14 cellular contexts compared by ENCODE assay signal in the genomic region with DNA sequence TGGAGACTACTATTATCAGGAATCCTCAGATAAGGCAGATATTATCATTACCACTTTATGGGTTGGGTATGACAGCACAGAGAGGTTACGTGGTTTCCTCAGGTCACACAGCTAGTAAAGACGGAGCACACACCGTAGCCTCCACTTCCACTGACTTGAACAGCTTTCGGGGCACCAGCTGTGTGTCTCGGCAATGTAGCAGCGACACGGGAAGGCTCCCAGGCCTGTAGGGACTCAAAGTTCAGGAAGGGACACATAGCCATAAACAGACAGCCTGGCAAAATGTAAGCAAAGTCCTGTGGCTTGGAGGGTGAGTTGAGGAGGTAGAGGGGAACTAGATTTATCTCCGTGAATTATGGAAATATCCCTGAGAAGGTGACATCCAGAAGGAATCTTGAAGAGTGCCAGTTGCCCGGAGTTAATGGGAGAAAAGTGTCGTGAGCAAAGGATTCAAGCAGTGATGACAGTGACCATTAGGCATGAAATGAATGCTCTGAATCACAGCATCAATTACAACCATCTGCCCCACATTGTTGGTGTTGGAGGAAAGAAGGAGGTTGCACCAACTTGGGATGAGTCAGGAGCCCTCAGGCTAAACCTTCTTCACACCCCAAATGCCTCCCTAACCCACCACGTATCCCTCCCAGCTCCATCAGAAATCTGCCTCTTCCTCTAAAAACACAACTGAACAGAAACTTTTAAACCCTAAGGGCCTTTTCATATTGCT.
DNase-seq lines count a peak whose midpoint lies in the region; ATAC-seq and TF ChIP-seq lines count a peak whose summit lies in the region.
"Had no signal": no experiment of that assay in that cellular context is flagged by ENCODE, and none has a peak within 500 bp of the region (broad histone marks: within the 10 kb centered on the region; RNA-seq: fewer than 3 reads in every experiment).

No MANE protein-coding gene starts in this region.

- H4K8ac ChIP-seq in trophoblast cell (ENCODE audit: low read depth, low read length), result no peak overlapping the region

- no peak overlapping the region for H4K91ac ChIP-seq in trophoblast cell (ENCODE audit: low read depth, low read length)

- no peak overlapping the region for H3K23ac ChIP-seq in trophoblast cell (ENCODE audit: low read length)

- H3K14ac ChIP-seq in trophoblast cell (ENCODE audit: low read length), result no peak overlapping the region

- no peak overlapping the region for H3K4me2 ChIP-seq in trophoblast cell (ENCODE audit: low read length)
- H3K4me2 ChIP-seq: KMS-11 had no signal

- H2BK5ac ChIP-seq in trophoblast cell (ENCODE audit: low read depth, low read length, poor library complexity), result no peak overlapping the region

- H3K4me1 Mint-ChIP-seq in stimulated activated memory B cell treated with anti-CD40 and anti-IgM and Interleukin-4, amounts not matched to agents 10 μg/mL and 1 μg/mL and 100 μg/mL, for 72 hours, result no peaks in the 10 kb centered on the region
- H3K4me1 Mint-ChIP-seq: naive thymus-derived CD4-positive, alpha-beta T cell had no signal

- H3K27me3 ChIP-seq in trophoblast cell (ENCODE audit: insufficient read depth, low read length), result no peaks in the 10 kb centered on the region
- H3K27me3 ChIP-seq: cardiac muscle cell had no signal

- no peak overlapping the region for H2BK12ac ChIP-seq in trophoblast cell (ENCODE audit: low read length)

- no peak overlapping the region for H2AK5ac ChIP-seq in trophoblast cell (ENCODE audit: low read length)

- peaks cover 10% of the 10 kb centered on the region for H3K9me3 ChIP-seq in trophoblast cell (ENCODE audit: insufficient read depth, low read depth, low read length)

- no peak overlapping the region for H2BK120ac ChIP-seq in trophoblast cell (ENCODE audit: insufficient read depth, low read length, poor library complexity)

- DNase-seq in GM04504 (ENCODE audit: low read depth), result peak; percentile 97
- DNase-seq in NCI-H69 (lab: John Stamatoyannopoulos, UW), result peak; percentile 73
- DNase-seq in choroid plexus epithelial cell (ENCODE audit: low read depth), result peak; percentile 13
- DNase-seq in trophoblast cell, result peak; percentile 92 to 98
- DNase-seq in anterior cingulate cortex (lab: John Stamatoyannopoulos, UW), result no peak
- no peak for DNase-seq in KG1 (lab: John Stamatoyannopoulos, UW)
- DNase-seq: GF-D8; naive thymus-derived CD4-positive, alpha-beta T cell; NCI-H510A treated with DMSO at 0.1 percent for 48 hours; stimulated activated CD4-positive, alpha-beta T cell treated with anti-CD3 and anti-CD28 coated beads, Interleukin-2, amount 100 ng/mL, for 24 hours had no signal

- H3K27me3 Mint-ChIP-seq in stimulated activated memory B cell treated with anti-CD40 and anti-IgM and Interleukin-4, amounts not matched to agents 10 μg/mL and 1 μg/mL and 100 μg/mL, for 72 hours, result peaks cover 46% of the 10 kb centered on the region

- no peak overlapping the region for H3K18ac ChIP-seq in trophoblast cell (ENCODE audit: low read length)

- H3K4me1 ChIP-seq in trophoblast cell (ENCODE audit: control insufficient read depth in 1 of 2, insufficient read depth in 2 of 2, low read length in 2 of 2), result peaks cover 5 to 9% of the 10 kb centered on the region in 2 experiments

- H3K9ac ChIP-seq in trophoblast cell (ENCODE audit: low read length), result no peak overlapping the region
- H3K9ac ChIP-seq: KMS-11 had no signal

- no peak overlapping the region for H3K4ac ChIP-seq in trophoblast cell (ENCODE audit: low read depth, low read length)

- no peak overlapping the region for H3K4me3 ChIP-seq in choroid plexus epithelial cell (ENCODE audit: low read depth, low read length)
- H3K4me3 ChIP-seq in trophoblast cell (ENCODE audit: low read depth, low read length), result peak overlapping the region; percentile 37
- H3K4me3 ChIP-seq: cardiac muscle cell had no signal

- no peak overlapping the region for H4K12ac ChIP-seq in trophoblast cell (ENCODE audit: low read depth, low read length)

- no CpG with 5 or more reads among the region's 11 CpGs for WGBS in trophoblast cell (ENCODE audit: extremely low coverage, insufficient coverage, insufficient read length)

- no peak for TF ChIP-seq CTCF in choroid plexus epithelial cell (conservative IDR thresholded peaks at IDR 0.05; ENCODE audit: low read depth, low read length)

- H2AFZ ChIP-seq in trophoblast cell (ENCODE audit: insufficient read depth, low read length, poor library complexity), result no peak overlapping the region

- H3K27ac Mint-ChIP-seq in stimulated activated memory B cell treated with anti-CD40 and anti-IgM and Interleukin-4, amounts not matched to agents 10 μg/mL and 1 μg/mL and 100 μg/mL, for 72 hours, result no peak overlapping the region
- H3K27ac Mint-ChIP-seq: naive thymus-derived CD4-positive, alpha-beta T cell had no signal

- no peaks in the 10 kb centered on the region for H3K36me3 Mint-ChIP-seq in stimulated activated memory B cell treated with anti-CD40 and anti-IgM and Interleukin-4, amounts not matched to agents 10 μg/mL and 1 μg/mL and 100 μg/mL, for 72 hours
- H3K36me3 Mint-ChIP-seq: naive thymus-derived CD4-positive, alpha-beta T cell had no signal

- H3K27ac ChIP-seq in trophoblast cell (ENCODE audit: low read depth, low read length), result no peak overlapping the region
- H3K27ac ChIP-seq: cardiac muscle cell, KMS-11 had no signal

- H3K79me2 ChIP-seq in trophoblast cell (ENCODE audit: control insufficient read depth, insufficient read depth, low read length, poor library complexity), result no peaks in the 10 kb centered on the region

- no peaks in the 10 kb centered on the region for H3K9me3 Mint-ChIP-seq in stimulated activated memory B cell treated with anti-CD40 and anti-IgM and Interleukin-4, amounts not matched to agents 10 μg/mL and 1 μg/mL and 100 μg/mL, for 72 hours
- H3K9me3 Mint-ChIP-seq: naive thymus-derived CD4-positive, alpha-beta T cell had no signal

- no peaks in the 10 kb centered on the region for H3K79me1 ChIP-seq in trophoblast cell (ENCODE audit: low read length)

- H3K36me3 ChIP-seq in trophoblast cell (ENCODE audit: control insufficient read depth in 1 of 2, insufficient read depth in 2 of 2, low read length in 2 of 2), result no peaks in the 10 kb centered on the region
- H3K36me3 ChIP-seq: cardiac muscle cell had no signal

- no peak overlapping the region for H3K4me3 Mint-ChIP-seq in stimulated activated memory B cell treated with anti-CD40 and anti-IgM and Interleukin-4, amounts not matched to agents 10 μg/mL and 1 μg/mL and 100 μg/mL, for 72 hours
- H3K4me3 Mint-ChIP-seq: naive thymus-derived CD4-positive, alpha-beta T cell had no signal

- no peak for ATAC-seq in HG03097 (IDR thresholded peaks at IDR 0.05; ENCODE audit: low FRiP score, unreplicated experiment)
- ATAC-seq in stimulated activated memory B cell treated with anti-CD40 and anti-IgM and Interleukin-4, amounts not matched to agents 10 μg/mL and 1 μg/mL and 100 μg/mL, for 72 hours, result no peak
- ATAC-seq: naive thymus-derived CD4-positive, alpha-beta T cell had no signal

Comparison
In these comparisons a context has a peak if more than half of its experiments do, and no peak if none do; other contexts are left out.
1. DNase-seq: peak in GM04504 (single experiment), NCI-H69 (single experiment), choroid plexus epithelial cell (single experiment) and trophoblast cell (2 of 2); none in anterior cingulate cortex (0 of 58) and KG1 (single experiment).